1 cellular context compared by ENCODE assay signal in genomic region chr1:12157366-12158231, GRCh38.
TF ChIP-seq lines count a peak whose summit lies in the region.

No MANE protein-coding gene starts in this region.

TF ChIP-seq in WTC11, 78 proteins besides CTCF, POLR2A, EP300 and RAD21 (continued from another document):
- no peak for TF ChIP-seq AR (CRISPR knock-in tag; IDR thresholded peaks at IDR 0.05)
- TF ChIP-seq ATF1 (CRISPR knock-in tag; IDR thresholded peaks at IDR 0.05), result no peak
- TF ChIP-seq ELF4 (CRISPR knock-in tag; IDR thresholded peaks at IDR 0.05; ENCODE audit: low read depth), result no peak
